11 cellular contexts compared by ENCODE assay signal in the genomic region with DNA sequence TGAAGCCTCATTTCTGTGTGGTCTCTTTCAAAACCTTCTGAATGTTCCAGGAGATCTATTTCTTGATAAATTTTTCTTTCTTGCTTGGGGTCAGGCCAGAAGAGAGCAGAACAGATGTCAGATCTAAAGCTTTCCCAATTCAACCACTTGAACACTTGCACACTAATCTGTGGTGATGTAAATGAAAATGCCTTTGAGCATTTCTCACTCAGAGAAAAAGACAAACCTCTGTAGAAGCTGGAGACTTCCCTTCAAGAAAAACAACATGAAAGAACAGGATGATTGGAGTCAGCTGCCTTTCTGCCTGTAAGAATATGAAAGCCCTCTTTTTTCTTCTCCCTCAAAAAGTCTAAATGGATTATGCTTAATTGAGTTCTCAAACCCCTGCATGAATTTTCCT. TPM values are rescaled to one million over a fixed set of nuclear protein-coding genes. Genes with fewer than 3 reads are reported as not detected.
DNase-seq lines count a peak whose midpoint lies in the region; ATAC-seq and TF ChIP-seq lines count a peak whose summit lies in the region.
"Had no signal": no experiment of that assay in that cellular context is flagged by ENCODE, and none has a peak within 500 bp of the region (broad histone marks: within the 10 kb centered on the region; RNA-seq: fewer than 3 reads in every experiment).

No MANE protein-coding gene starts in this region.

- H3K9me3 ChIP-seq in AG04450 (ENCODE audit: control insufficient read depth, insufficient read depth, low read length) (no peaks in the 10 kb centered on the region), endodermal cell (ENCODE audit: control insufficient read depth, low read length) (no peaks in the 10 kb centered on the region), osteoblast (ENCODE audit: low read depth, low read length) (no peaks in the 10 kb centered on the region)

- H3K4me1 Mint-ChIP-seq in endodermal cell = peaks cover 24% of the 10 kb centered on the region
- H3K4me1 Mint-ChIP-seq in T-helper 2 cell treated with Interferon-gamma antibody and Interleukin-4, amounts not matched to agents 5 μg/mL and 100 μg/mL, for 36 hours (ENCODE audit: low read depth) = no peaks in the 10 kb centered on the region
- no peaks in the 10 kb centered on the region for H3K4me1 Mint-ChIP-seq in activated T-cell treated with anti-CD3 and anti-CD28 coated beads, Interleukin-2, amount 50 U/mL, for 24 hours (ENCODE audit: low read depth)

- no peak overlapping the region for H3K27ac Mint-ChIP-seq in endodermal cell
- H3K27ac Mint-ChIP-seq in T-helper 2 cell treated with Interferon-gamma antibody and Interleukin-4, amounts not matched to agents 5 μg/mL and 100 μg/mL, for 36 hours = no peak overlapping the region
- no peak overlapping the region for H3K27ac Mint-ChIP-seq in activated T-cell treated with anti-CD3 and anti-CD28 coated beads, Interleukin-2, amount 50 U/mL, for 24 hours
- H3K27ac Mint-ChIP-seq: activated T-helper 1 cell treated with anti-CD3 and anti-CD28 coated beads, Interleukin-12 subunit alpha, Interleukin-12 subunit beta, Interleukin-2, Interleukin-4 antibody, amounts not matched to agents 30 ng/mL and 10 ng/mL and 1 ng/mL, durations not matched to agents 14 hours and 24 hours and 36 hours had no signal

- ATAC-seq in GM21390 (IDR thresholded peaks at IDR 0.05; ENCODE audit: unreplicated experiment) = no peak

- peaks cover 3% of the 10 kb centered on the region for H4K20me1 ChIP-seq in osteoblast (ENCODE audit: insufficient read depth, low read length)

- TF ChIP-seq CTCF in AG04450 (IDR thresholded peaks at IDR 0.05; ENCODE audit: low read depth, low read length) = no peak
- no peak for TF ChIP-seq CTCF in endodermal cell (conservative IDR thresholded peaks at IDR 0.05)
- TF ChIP-seq CTCF in osteoblast (IDR thresholded peaks at IDR 0.05; ENCODE audit: extremely low read depth, low read depth, low read length) = no peak

- POLR2A ChIA-PET in AG04450 (lab: Yijun Ruan, JAX) = interaction anchor here (0.7 to 2.8 kb wide), 5 partner anchors 18 to 75 kb away, joined by 3 to 20 read pairs (median 3); no protein-coding TSS in a partner anchor

- H3K9ac ChIP-seq in endodermal cell (ENCODE audit: extremely low read depth, low read length, poor library complexity, severe bottlenecking) = no peak overlapping the region

- CTCF ChIA-PET in AG04450 (lab: Charles Lee) = interaction anchor here (0.6 to 2.0 kb wide), 4 partner anchors 10 to 153 kb away, joined by 3 to 9 read pairs (median 4); no protein-coding TSS in a partner anchor

- no peaks in the 10 kb centered on the region for H3K9me3 Mint-ChIP-seq in endodermal cell
- no peaks in the 10 kb centered on the region for H3K9me3 Mint-ChIP-seq in T-helper 2 cell treated with Interferon-gamma antibody and Interleukin-4, amounts not matched to agents 5 μg/mL and 100 μg/mL, for 36 hours
- no peaks in the 10 kb centered on the region for H3K9me3 Mint-ChIP-seq in activated T-cell treated with anti-CD3 and anti-CD28 coated beads, Interleukin-2, amount 50 U/mL, for 24 hours
- H3K9me3 Mint-ChIP-seq: activated T-helper 1 cell treated with anti-CD3 and anti-CD28 coated beads, Interleukin-12 subunit alpha, Interleukin-12 subunit beta, Interleukin-2, Interleukin-4 antibody, amounts not matched to agents 30 ng/mL and 10 ng/mL and 1 ng/mL, durations not matched to agents 14 hours and 24 hours and 36 hours; CD14-positive monocyte had no signal

- peaks cover 93% of the 10 kb centered on the region for H3K79me2 ChIP-seq in osteoblast (ENCODE audit: insufficient read depth, low read length)

- H3K27me3 ChIP-seq in AG04450 (ENCODE audit: control insufficient read depth, insufficient read depth, low read length) (no peaks in the 10 kb centered on the region), endodermal cell (ENCODE audit: control insufficient read depth, insufficient read depth, low read length, poor library complexity, severe bottlenecking) (no peaks in the 10 kb centered on the region), osteoblast (ENCODE audit: insufficient read depth, low read length) (no peaks in the 10 kb centered on the region)

- peak; percentile 82 for DNase-seq in AG04450 (ENCODE audit: low read depth, low spot score)
- peak; percentile 24 for DNase-seq in NCI-H226
- DNase-seq in endodermal cell = no peak
- DNase-seq in osteoblast (ENCODE audit: insufficient read length, low spot score, missing footprints) = no peak
- no peak for DNase-seq in nucleus accumbens (lab: John Stamatoyannopoulos, UW)
- DNase-seq in T-helper 2 cell treated with Interferon-gamma antibody and Interleukin-4, amounts not matched to agents 5 μg/mL and 100 μg/mL, for 36 hours (ENCODE audit: low spot score) = no peak
- no peak for DNase-seq in activated T-cell treated with anti-CD3 and anti-CD28 coated beads, Interleukin-2, amount 50 U/mL, for 24 hours
- DNase-seq: cortex of kidney had no signal

- no peaks in the 10 kb centered on the region for H3K36me3 ChIP-seq in endodermal cell (ENCODE audit: control insufficient read depth, insufficient read depth, low read length)
- peaks cover 36% of the 10 kb centered on the region for H3K36me3 ChIP-seq in osteoblast (ENCODE audit: insufficient read depth, low read length)

- no peak overlapping the region for H3K4me3 ChIP-seq in AG04450 (ENCODE audit: low read depth, low read length)
- H3K4me3 ChIP-seq in endodermal cell (ENCODE audit: low read length) = no peak overlapping the region
- H3K4me3 ChIP-seq in osteoblast (ENCODE audit: insufficient read depth, low read length) = no peak overlapping the region

- H2AFZ ChIP-seq in osteoblast (ENCODE audit: low read length) = no peak overlapping the region

- no peaks in the 10 kb centered on the region for H3K36me3 Mint-ChIP-seq in endodermal cell (ENCODE audit: low read depth)
- H3K36me3 Mint-ChIP-seq in T-helper 2 cell treated with Interferon-gamma antibody and Interleukin-4, amounts not matched to agents 5 μg/mL and 100 μg/mL, for 36 hours (ENCODE audit: low read depth) = no peaks in the 10 kb centered on the region
- H3K36me3 Mint-ChIP-seq in activated T-cell treated with anti-CD3 and anti-CD28 coated beads, Interleukin-2, amount 50 U/mL, for 24 hours (ENCODE audit: low read depth) = no peaks in the 10 kb centered on the region

- H3K27me3 Mint-ChIP-seq in endodermal cell (ENCODE audit: insufficient read depth) = no peaks in the 10 kb centered on the region
- peaks cover 12% of the 10 kb centered on the region for H3K27me3 Mint-ChIP-seq in T-helper 2 cell treated with Interferon-gamma antibody and Interleukin-4, amounts not matched to agents 5 μg/mL and 100 μg/mL, for 36 hours (ENCODE audit: low read depth)
- peaks cover 4% of the 10 kb centered on the region for H3K27me3 Mint-ChIP-seq in activated T-cell treated with anti-CD3 and anti-CD28 coated beads, Interleukin-2, amount 50 U/mL, for 24 hours

- H3K27ac ChIP-seq in AG04450 (ENCODE audit: low read depth, low read length) (peak overlapping the region; percentile 73), endodermal cell (ENCODE audit: low read depth, low read length) (peak overlapping the region; percentile 40), osteoblast (ENCODE audit: low read depth, low read length) (peak overlapping the region; percentile 83)

- H3K4me3 Mint-ChIP-seq in endodermal cell = no peak overlapping the region
- H3K4me3 Mint-ChIP-seq in T-helper 2 cell treated with Interferon-gamma antibody and Interleukin-4, amounts not matched to agents 5 μg/mL and 100 μg/mL, for 36 hours = no peak overlapping the region
- no peak overlapping the region for H3K4me3 Mint-ChIP-seq in activated T-cell treated with anti-CD3 and anti-CD28 coated beads, Interleukin-2, amount 50 U/mL, for 24 hours
- H3K4me3 Mint-ChIP-seq: activated T-helper 1 cell treated with anti-CD3 and anti-CD28 coated beads, Interleukin-12 subunit alpha, Interleukin-12 subunit beta, Interleukin-2, Interleukin-4 antibody, amounts not matched to agents 30 ng/mL and 10 ng/mL and 1 ng/mL, durations not matched to agents 14 hours and 24 hours and 36 hours; CD14-positive monocyte had no signal

- H3K4me2 ChIP-seq in osteoblast (ENCODE audit: insufficient read depth, low read length) = peak overlapping the region; percentile 15

- H3K4me1 ChIP-seq in endodermal cell (ENCODE audit: control insufficient read depth, insufficient read depth, low read length) (no peaks in the 10 kb centered on the region), osteoblast (ENCODE audit: insufficient read depth, low read length) (peaks cover 98% of the 10 kb centered on the region)

RNA-seq across cellular contexts. Expression of a gene that starts 11.2 kb away (rescaled TPM):
- 610 and 655 TPM in 2 replicates for polyA plus RNA-seq in AG04450 (2011; rRNA removed)
- polyA minus RNA-seq in AG04450 (2011; rRNA and poly(A)+ RNA removed) = 54.8 and 57.3 TPM in 2 replicates
- total RNA-seq in endodermal cell (1 to 10 TPM in 1 of 2 donors, not detected in 1; 1.1 TPM), osteoblast (680 and 715 TPM in 2 replicates)
- 31.0 TPM for polyA plus RNA-seq in endodermal cell (2013, experiment 1 of 2)
- 50.6 TPM for polyA plus RNA-seq in endodermal cell (2013, experiment 2 of 2)
- total RNA-seq: activated T-helper 1 cell treated with anti-CD3 and anti-CD28 coated beads, Interleukin-12 subunit alpha, Interleukin-12 subunit beta, Interleukin-2, Interleukin-4 antibody, amounts not matched to agents 30 ng/mL and 10 ng/mL and 1 ng/mL, durations not matched to agents 14 hours and 24 hours and 36 hours had no signal

Comparison
In these comparisons a context has a peak if more than half of its experiments do, and no peak if none do; other contexts are left out.
1. DNase-seq: peak in AG04450 (single experiment) and NCI-H226 (single experiment); none in endodermal cell (single experiment), osteoblast (single experiment), nucleus accumbens (0 of 56), T-helper 2 cell treated with Interferon-gamma antibody and Interleukin-4, amounts not matched to agents 5 μg/mL and 100 μg/mL, for 36 hours (single experiment) and activated T-cell treated with anti-CD3 and anti-CD28 coated beads, Interleukin-2, amount 50 U/mL, for 24 hours (single experiment).
2. RNA of a gene that starts 11.2 kb away (total RNA-seq): 680 to 715 TPM in osteoblast; 1.1 TPM in endodermal cell; every median in the first group is over 100 times any median in the second.
3. Peak in every context shown above with its lines, with median percentiles within 50 percentile points of each other: H3K27ac ChIP-seq.